ENCODE assay signal across 8 cellular contexts in genomic region chr20:62953839-62954703, GRCh38. TPM values are rescaled to one million over a fixed set of nuclear protein-coding genes. Genes with fewer than 3 reads are reported as not detected.
A peak's percentile ranks its signal among the peaks of the same experiment; 100 is the strongest.
DNase-seq lines count a peak whose midpoint lies in the region; ATAC-seq and TF ChIP-seq lines count a peak whose summit lies in the region.

No MANE protein-coding gene starts in this region.

- DNase-seq in Karpas-422: peak; percentile 95
- peak in 4 of 5 experiments; percentile 13 to 82 (median 70) for DNase-seq in T-helper 2 cell
- peak; percentile 54 for DNase-seq in astrocyte of the spinal cord (ENCODE audit: low read depth, low spot score)
- peak; percentile 27 for DNase-seq in smooth muscle cell (lab: John Stamatoyannopoulos, UW; ENCODE audit: unreplicated experiment)
- no peak for DNase-seq in mesenteric fat pad (ENCODE audit: low spot score)

- TF ChIP-seq CTCF in astrocyte of the spinal cord (IDR thresholded peaks at IDR 0.05; ENCODE audit: low read depth, low read length): no peak
- TF ChIP-seq CTCF in smooth muscle cell (IDR thresholded peaks at IDR 0.05; ENCODE audit: borderline replicate concordance, insufficient read depth, poor library complexity, severe bottlenecking): no peak

- H3K9ac ChIP-seq in ES-I3 (ENCODE audit: low read depth, low read length) (peak overlapping the region; percentile 65), Karpas-422 (ENCODE audit: low read length) (peak overlapping the region; percentile 95), iPS-20b (ENCODE audit: low read depth, low read length) (peak overlapping the region; percentile 43; the same call in 1 of the 2 replicates), smooth muscle cell (ENCODE audit: low read depth) (peak overlapping the region; percentile 80)

- H3K36me3 ChIP-seq in ES-I3 (ENCODE audit: insufficient read depth, low read length) (no peaks in the 10 kb centered on the region; the same call in 1 of the 2 replicates), Karpas-422 (ENCODE audit: insufficient read depth, low read length) (peaks cover 11% of the 10 kb centered on the region), iPS-20b (ENCODE audit: insufficient read depth, low read depth, low read length) (peaks cover 25% of the 10 kb centered on the region), smooth muscle cell (ENCODE audit: low read depth) (no peaks in the 10 kb centered on the region)

- ATAC-seq in GM21723 (IDR thresholded peaks at IDR 0.05; ENCODE audit: unreplicated experiment): peak; percentile 76

- H3K27me3 ChIP-seq in Karpas-422 (ENCODE audit: low read length) (no peaks in the 10 kb centered on the region), iPS-20b (ENCODE audit: insufficient read depth, low read length) (no peaks in the 10 kb centered on the region), smooth muscle cell (ENCODE audit: low read depth) (no peaks in the 10 kb centered on the region)

- no peaks in the 10 kb centered on the region for H4K20me1 ChIP-seq in Karpas-422 (ENCODE audit: insufficient read depth, low read depth, low read length)
- H4K20me1 ChIP-seq in smooth muscle cell (ENCODE audit: low read depth): peaks cover 58% of the 10 kb centered on the region

- peak overlapping the region; percentile 95 for H3K27ac ChIP-seq in Karpas-422 (ENCODE audit: low read length)
- no peak overlapping the region for H3K27ac ChIP-seq in iPS-20b (ENCODE audit: low read length)
- peak overlapping the region; percentile 84 for H3K27ac ChIP-seq in smooth muscle cell (ENCODE audit: low read depth)

- WGBS in smooth muscle cell (ENCODE audit: low lambda C conversion rate): 19% methylated on average over 32 of the region's 32 CpGs

- H3K9me3 ChIP-seq in ES-I3 (ENCODE audit: control insufficient read depth, insufficient read depth, low read length) (no peaks in the 10 kb centered on the region), Karpas-422 (ENCODE audit: low read length) (peaks cover under 1% of the 10 kb centered on the region; the same call in 1 of the 2 replicates), iPS-20b (ENCODE audit: insufficient read depth, low read depth, low read length) (no peaks in the 10 kb centered on the region), smooth muscle cell (replicated peaks; ENCODE audit: low read depth) (no peaks in the 10 kb centered on the region)

- H3F3A ChIP-seq in smooth muscle cell (ENCODE audit: low read depth): no peaks in the 10 kb centered on the region

- H3K79me2 ChIP-seq in Karpas-422 (ENCODE audit: low read length): peaks cover 32% of the 10 kb centered on the region
- peaks cover 34% of the 10 kb centered on the region for H3K79me2 ChIP-seq in smooth muscle cell (ENCODE audit: low read depth)

- H3K9me2 ChIP-seq in Karpas-422 (replicated peaks; ENCODE audit: insufficient read depth, low read length): no peaks in the 10 kb centered on the region

- H3K4me1 ChIP-seq in ES-I3 (ENCODE audit: insufficient read depth, low read length): peaks cover 9% of the 10 kb centered on the region
- peaks cover 34% of the 10 kb centered on the region for H3K4me1 ChIP-seq in Karpas-422 (ENCODE audit: low read length)
- peaks cover 11% of the 10 kb centered on the region; the same call in 1 of the 2 replicates for H3K4me1 ChIP-seq in iPS-20b (ENCODE audit: insufficient read depth, low read length)
- H3K4me1 ChIP-seq in smooth muscle cell (ENCODE audit: low read depth): peaks cover 18% of the 10 kb centered on the region

- H2AFZ ChIP-seq in Karpas-422 (ENCODE audit: low read length) (no peak overlapping the region), smooth muscle cell (ENCODE audit: low read depth) (no peak overlapping the region)

- H3K4me2 ChIP-seq in Karpas-422 (ENCODE audit: low read depth, low read length, poor library complexity, severe bottlenecking): peak overlapping the region; percentile 97
- H3K4me2 ChIP-seq in smooth muscle cell: peak overlapping the region; percentile 99

- H3K4me3 ChIP-seq in Karpas-422 (ENCODE audit: low read length) (peak overlapping the region; percentile 98), astrocyte of the spinal cord (ENCODE audit: low read depth, low read length) (no peak overlapping the region), iPS-20b (ENCODE audit: low read length) (peak overlapping the region; percentile 53; the same call in 1 of the 2 replicates), smooth muscle cell (peak overlapping the region; percentile 53)

- in situ Hi-C loops in astrocyte of the spinal cord (cut with HindIII; ENCODE audit: low sequenced_read_pairs): no loop called here

RNA-seq across cellular contexts. Expression of gene SLC17A9, which starts 1.6 kb away (rescaled TPM):
- total RNA-seq in Karpas-422 (2014; rRNA removed; shearing (Covaris generic); ENCODE audit: low replicate concordance): 15.9 and 22.1 TPM in 2 replicates
- total RNA-seq in smooth muscle cell: 32.4 and 32.5 TPM in 2 replicates
- 92.5 and 96.7 TPM in 2 replicates for polyA plus RNA-seq in smooth muscle cell
- 12.7 TPM for total RNA-seq in mesenteric fat pad

RNA-seq across cellular contexts. Expression of gene GID8, which starts 16.1 kb away (rescaled TPM):
- total RNA-seq in Karpas-422 (2014; rRNA removed; shearing (Covaris generic); ENCODE audit: low replicate concordance): 31.3 and 48.2 TPM in 2 replicates
- total RNA-seq in smooth muscle cell: 23.5 and 34.8 TPM in 2 replicates
- 13.9 and 20.8 TPM in 2 replicates for polyA plus RNA-seq in smooth muscle cell
- total RNA-seq in mesenteric fat pad: 22.6 TPM

RNA-seq across cellular contexts. Expression of gene DIDO1, which starts 27.8 kb away (rescaled TPM):
- total RNA-seq in Karpas-422 (2014; rRNA removed; shearing (Covaris generic); ENCODE audit: low replicate concordance): 35.4 and 43.4 TPM in 2 replicates
- 24.6 and 25.8 TPM in 2 replicates for total RNA-seq in smooth muscle cell
- 14.4 and 16.0 TPM in 2 replicates for polyA plus RNA-seq in smooth muscle cell
- total RNA-seq in mesenteric fat pad: 39.0 TPM

RNA-seq across cellular contexts. Expression of gene BHLHE23, which starts 52.7 kb away (rescaled TPM):
- total RNA-seq in Karpas-422 (2014; rRNA removed; shearing (Covaris generic); ENCODE audit: low replicate concordance): not detected in 2 replicates
- not detected in 2 replicates for total RNA-seq in smooth muscle cell
- not detected in 2 replicates for polyA plus RNA-seq in smooth muscle cell
- total RNA-seq in mesenteric fat pad: not detected

Comparison
In these comparisons a context has a peak if more than half of its experiments do, and no peak if none do; other contexts are left out.
1. H3K9ac ChIP-seq: peak in every context shown above with its lines; median percentile 95 in Karpas-422; 80 in smooth muscle cell; 65 in ES-I3; 43 in iPS-20b.